Comparison of ENCODE assay signal across 9 cellular contexts in the genomic region with DNA sequence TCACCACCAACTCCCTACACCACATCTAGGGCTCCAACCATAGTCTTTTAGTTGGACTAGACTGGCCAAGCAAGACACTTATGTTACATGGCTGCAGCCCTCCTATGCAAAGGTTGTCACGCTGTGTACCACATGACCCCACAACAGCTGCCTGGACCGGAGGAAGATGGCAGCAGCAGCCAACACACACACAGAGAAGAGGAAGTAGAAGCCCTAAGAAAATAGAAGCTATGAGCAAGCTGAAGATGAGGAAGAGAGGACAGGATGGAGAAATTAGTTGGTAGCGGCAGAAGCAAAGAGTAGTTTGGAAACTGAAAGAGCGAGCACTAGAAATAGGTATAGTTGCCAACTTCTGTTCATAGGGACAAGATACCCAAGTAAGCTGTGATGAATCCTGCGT.
DNase-seq lines count a peak whose midpoint lies in the region; ATAC-seq, FAIRE-seq and TF ChIP-seq lines count a peak whose summit lies in the region.
"Had no signal": no experiment of that assay in that cellular context is flagged by ENCODE, and none has a peak within 500 bp of the region (broad histone marks: within the 10 kb centered on the region; RNA-seq: fewer than 3 reads in every experiment).

No MANE protein-coding gene starts in this region.

- TF ChIP-seq CTCF in WERI-Rb-1 (IDR thresholded peaks at IDR 0.05; ENCODE audit: low read depth, low read length) (no peak), HepG2 (CRISPR knock-in tag; IDR thresholded peaks at IDR 0.05) (no peak)

- intact Hi-C loops in HepG2 (cut with micrococcal nuclease; ENCODE audit: unreplicated experiment), result no loop called here

- no peaks in the 10 kb centered on the region for H4K20me1 ChIP-seq in HepG2 (ENCODE audit: insufficient read depth, low read length)

- peak overlapping the region; percentile 70 for H3K27ac Mint-ChIP-seq in stimulated activated naive B cell treated with anti-CD40 and anti-IgM and Interleukin-4, amounts not matched to agents 10 μg/mL and 1 μg/mL and 100 μg/mL, for 72 hours

- peak overlapping the region; percentile 42 to 57 for H3K4me3 Mint-ChIP-seq in stimulated activated naive B cell treated with anti-CD40 and anti-IgM and Interleukin-4, amounts not matched to agents 10 μg/mL and 1 μg/mL and 100 μg/mL, for 72 hours

- no peaks in the 10 kb centered on the region for H3K27me3 ChIP-seq in WERI-Rb-1 (ENCODE audit: insufficient read depth, low read depth, severe bottlenecking)
- H3K27me3 ChIP-seq in HepG2 (ENCODE audit: control insufficient read depth in 1 of 2, insufficient read depth in 2 of 2, low read length in 2 of 2), result no peaks in the 10 kb centered on the region; a peak in 1 of 5 replicates

- peaks cover 33 to 61% of the 10 kb centered on the region in 2 donors for H3K4me1 Mint-ChIP-seq in stimulated activated naive B cell treated with anti-CD40 and anti-IgM and Interleukin-4, amounts not matched to agents 10 μg/mL and 1 μg/mL and 100 μg/mL, for 72 hours

- no peak for TF ChIP-seq POLR2A in HepG2 (IDR thresholded peaks at IDR 0.05; ENCODE audit: insufficient read depth in 1 of 2, low read depth in 2 of 2, low read length in 2 of 2)

- peaks cover 0 to 3% of the 10 kb centered on the region in 2 donors for H3K9me3 Mint-ChIP-seq in stimulated activated naive B cell treated with anti-CD40 and anti-IgM and Interleukin-4, amounts not matched to agents 10 μg/mL and 1 μg/mL and 100 μg/mL, for 72 hours

- H3K36me3 Mint-ChIP-seq in stimulated activated naive B cell treated with anti-CD40 and anti-IgM and Interleukin-4, amounts not matched to agents 10 μg/mL and 1 μg/mL and 100 μg/mL, for 72 hours, result peaks cover 0 to 3% of the 10 kb centered on the region in 2 donors

- TF ChIP-seq EP300 in HepG2 (IDR thresholded peaks at IDR 0.05; ENCODE audit: low read depth in 2 of 2, low read length in 2 of 2), result no peak
- no peak for TF ChIP-seq EP300 in HepG2 (CRISPR knock-in tag; IDR thresholded peaks at IDR 0.05; ENCODE audit: borderline replicate concordance)

- H3K4me3 ChIP-seq in WERI-Rb-1 (ENCODE audit: low read depth, low read length), result no peak overlapping the region
- H3K4me3 ChIP-seq in HepG2 (replicated peaks in 1 of 3; ENCODE audit: insufficient read depth in 1 of 3, low read depth in 2 of 3, low read length in 3 of 3), result no peak overlapping the region

- H3K36me3 ChIP-seq in WERI-Rb-1 (no peaks in the 10 kb centered on the region), HepG2 (replicated peaks in 1 of 2; ENCODE audit: control insufficient read depth in 1 of 2, insufficient read depth in 2 of 2, low read length in 2 of 2) (no peaks in the 10 kb centered on the region)

- no peak for FAIRE-seq in HepG2 (lab: Jason Lieb, UNC)

- H3K27me3 Mint-ChIP-seq in stimulated activated naive B cell treated with anti-CD40 and anti-IgM and Interleukin-4, amounts not matched to agents 10 μg/mL and 1 μg/mL and 100 μg/mL, for 72 hours, result no peaks in the 10 kb centered on the region

- ATAC-seq in GM19351 (IDR thresholded peaks at IDR 0.05; ENCODE audit: unreplicated experiment), result peak; percentile 76
- peak; percentile 63 for ATAC-seq in HG02938 (IDR thresholded peaks at IDR 0.05; ENCODE audit: unreplicated experiment)
- peak; percentile 83 to 87 for ATAC-seq in stimulated activated naive B cell treated with anti-CD40 and anti-IgM and Interleukin-4, amounts not matched to agents 10 μg/mL and 1 μg/mL and 100 μg/mL, for 72 hours (replicated peaks)
- no peak for ATAC-seq in HepG2

- POLR2A ChIA-PET in HepG2 (lab: Yijun Ruan, JAX), result no interaction called here

- BruUV-seq in HepG2 (replicated peaks; lab: Mats Ljungman, UMichigan), result no TSS peak

- no peaks in the 10 kb centered on the region for H3K79me2 ChIP-seq in HepG2 (ENCODE audit: insufficient read depth, low read length)

- in situ Hi-C loops in HepG2 (cut with HindIII; ENCODE audit: extremely low pct_ligation_motif_present, low pct_unique_long_range_greater_than_20kb), result no loop called here

- H3K4me2 ChIP-seq in HepG2 (ENCODE audit: low read depth, low read length), result no peak overlapping the region

- H3K27ac ChIP-seq in WERI-Rb-1, result no peak overlapping the region
- H3K27ac ChIP-seq in HepG2 (ENCODE audit: extremely low read length, insufficient read depth, low read length), result no peak overlapping the region

- 63% methylated on average over 5 of the region's 5 CpGs for WGBS in HepG2 (ENCODE audit: low lambda C conversion rate)

- no peaks in the 10 kb centered on the region for H3K9me3 ChIP-seq in WERI-Rb-1 (ENCODE audit: severe bottlenecking)
- no peaks in the 10 kb centered on the region for H3K9me3 ChIP-seq in HepG2 (ENCODE audit: low read length)

- H3K4me1 ChIP-seq in HepG2 (ENCODE audit: insufficient read depth, low read length), result no peaks in the 10 kb centered on the region

- DNase-seq in NAMALWA (ENCODE audit: low spot score) (peak; percentile 92), amniotic stem cell (lab: John Stamatoyannopoulos, UW) (no peak), WERI-Rb-1 (no peak), HepG2 (ENCODE audit: low spot score) (no peak)
- peak; percentile 67 for DNase-seq in stimulated activated naive B cell treated with anti-CD40 and anti-IgM and Interleukin-4, amounts not matched to agents 10 μg/mL and 1 μg/mL and 100 μg/mL, for 72 hours
- DNase-seq: NCI-H1436, T-helper 2 cell had no signal

- CTCF ChIA-PET in HepG2 (lab: Yijun Ruan, JAX; ENCODE audit: low intra/inter-chr PET ratio, low total read pairs), result no interaction called here

- H3K9ac ChIP-seq in HepG2 (ENCODE audit: insufficient read depth, low read depth, low read length), result no peak overlapping the region

- no peak overlapping the region for H2AFZ ChIP-seq in HepG2 (ENCODE audit: low read length)

- TF ChIP-seq RAD21 in HepG2 (CRISPR knock-in tag; IDR thresholded peaks at IDR 0.05), result no peak

TF ChIP-seq in HepG2, 621 proteins besides CTCF, POLR2A, EP300 and RAD21:
- TF ChIP-seq, protein P1, sequence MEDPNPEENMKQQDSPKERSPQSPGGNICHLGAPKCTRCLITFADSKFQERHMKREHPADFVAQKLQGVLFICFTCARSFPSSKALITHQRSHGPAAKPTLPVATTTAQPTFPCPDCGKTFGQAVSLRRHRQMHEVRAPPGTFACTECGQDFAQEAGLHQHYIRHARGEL (CRISPR knock-in tag; IDR thresholded peaks at IDR 0.05), result no peak
- no peak for TF ChIP-seq TBP (CRISPR knock-in tag; IDR thresholded peaks at IDR 0.05)
- no peak for TF ChIP-seq ZNF709 (CRISPR knock-in tag; IDR thresholded peaks at IDR 0.05)
- no peak for TF ChIP-seq ZZZ3 (CRISPR knock-in tag; IDR thresholded peaks at IDR 0.05; ENCODE audit: borderline replicate concordance)
- TF ChIP-seq, protein P2, sequence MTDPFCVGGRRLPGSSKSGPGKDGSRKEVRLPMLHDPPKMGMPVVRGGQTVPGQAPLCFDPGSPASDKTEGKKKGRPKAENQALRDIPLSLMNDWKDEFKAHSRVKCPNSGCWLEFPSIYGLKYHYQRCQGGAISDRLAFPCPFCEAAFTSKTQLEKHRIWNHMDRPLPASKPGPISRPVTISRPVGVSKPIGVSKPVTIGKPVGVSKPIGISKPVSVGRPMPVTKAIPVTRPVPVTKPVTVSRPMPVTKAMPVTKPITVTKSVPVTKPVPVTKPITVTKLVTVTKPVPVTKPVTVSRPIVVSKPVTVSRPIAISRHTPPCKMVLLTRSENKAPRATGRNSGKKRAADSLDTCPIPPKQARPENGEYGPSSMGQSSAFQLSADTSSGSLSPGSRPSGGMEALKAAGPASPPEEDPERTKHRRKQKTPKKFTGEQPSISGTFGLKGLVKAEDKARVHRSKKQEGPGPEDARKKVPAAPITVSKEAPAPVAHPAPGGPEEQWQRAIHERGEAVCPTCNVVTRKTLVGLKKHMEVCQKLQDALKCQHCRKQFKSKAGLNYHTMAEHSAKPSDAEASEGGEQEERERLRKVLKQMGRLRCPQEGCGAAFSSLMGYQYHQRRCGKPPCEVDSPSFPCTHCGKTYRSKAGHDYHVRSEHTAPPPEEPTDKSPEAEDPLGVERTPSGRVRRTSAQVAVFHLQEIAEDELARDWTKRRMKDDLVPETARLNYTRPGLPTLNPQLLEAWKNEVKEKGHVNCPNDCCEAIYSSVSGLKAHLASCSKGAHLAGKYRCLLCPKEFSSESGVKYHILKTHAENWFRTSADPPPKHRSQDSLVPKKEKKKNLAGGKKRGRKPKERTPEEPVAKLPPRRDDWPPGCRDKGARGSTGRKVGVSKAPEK (CRISPR knock-in tag; IDR thresholded peaks at IDR 0.05; ENCODE audit: borderline replicate concordance), result no peak
- no peak for TF ChIP-seq ATF1 (CRISPR knock-in tag; IDR thresholded peaks at IDR 0.05)
- TF ChIP-seq, protein P3, sequence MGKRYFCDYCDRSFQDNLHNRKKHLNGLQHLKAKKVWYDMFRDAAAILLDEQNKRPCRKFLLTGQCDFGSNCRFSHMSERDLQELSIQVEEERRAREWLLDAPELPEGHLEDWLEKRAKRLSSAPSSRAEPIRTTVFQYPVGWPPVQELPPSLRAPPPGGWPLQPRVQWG (CRISPR knock-in tag; IDR thresholded peaks at IDR 0.05; ENCODE audit: borderline replicate concordance, low read depth), result no peak
- TF ChIP-seq, protein P4, sequence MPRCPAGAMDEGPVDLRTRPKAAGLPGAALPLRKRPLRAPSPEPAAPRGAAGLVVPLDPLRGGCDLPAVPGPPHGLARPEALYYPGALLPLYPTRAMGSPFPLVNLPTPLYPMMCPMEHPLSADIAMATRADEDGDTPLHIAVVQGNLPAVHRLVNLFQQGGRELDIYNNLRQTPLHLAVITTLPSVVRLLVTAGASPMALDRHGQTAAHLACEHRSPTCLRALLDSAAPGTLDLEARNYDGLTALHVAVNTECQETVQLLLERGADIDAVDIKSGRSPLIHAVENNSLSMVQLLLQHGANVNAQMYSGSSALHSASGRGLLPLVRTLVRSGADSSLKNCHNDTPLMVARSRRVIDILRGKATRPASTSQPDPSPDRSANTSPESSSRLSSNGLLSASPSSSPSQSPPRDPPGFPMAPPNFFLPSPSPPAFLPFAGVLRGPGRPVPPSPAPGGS (CRISPR knock-in tag; IDR thresholded peaks at IDR 0.05), result no peak
- no peak for TF ChIP-seq JUNB (CRISPR knock-in tag; IDR thresholded peaks at IDR 0.05; ENCODE audit: borderline replicate concordance)

Comparison
In these comparisons a context has a peak if more than half of its experiments do, and no peak if none do; other contexts are left out.
1. DNase-seq: peak in NAMALWA (single experiment) and stimulated activated naive B cell treated with anti-CD40 and anti-IgM and Interleukin-4, amounts not matched to agents 10 μg/mL and 1 μg/mL and 100 μg/mL, for 72 hours (single experiment); none in amniotic stem cell (single experiment), WERI-Rb-1 (single experiment) and HepG2 (single experiment).